1 cellular context compared by ENCODE assay signal in genomic region chr12:113867258-113867657, GRCh38.
TF ChIP-seq lines count a peak whose summit lies in the region.

No MANE protein-coding gene starts in this region.

TF ChIP-seq in HCT116, 20 proteins besides CTCF, POLR2A, EP300 and RAD21 (continued from another document):
- TF ChIP-seq, protein P1, sequence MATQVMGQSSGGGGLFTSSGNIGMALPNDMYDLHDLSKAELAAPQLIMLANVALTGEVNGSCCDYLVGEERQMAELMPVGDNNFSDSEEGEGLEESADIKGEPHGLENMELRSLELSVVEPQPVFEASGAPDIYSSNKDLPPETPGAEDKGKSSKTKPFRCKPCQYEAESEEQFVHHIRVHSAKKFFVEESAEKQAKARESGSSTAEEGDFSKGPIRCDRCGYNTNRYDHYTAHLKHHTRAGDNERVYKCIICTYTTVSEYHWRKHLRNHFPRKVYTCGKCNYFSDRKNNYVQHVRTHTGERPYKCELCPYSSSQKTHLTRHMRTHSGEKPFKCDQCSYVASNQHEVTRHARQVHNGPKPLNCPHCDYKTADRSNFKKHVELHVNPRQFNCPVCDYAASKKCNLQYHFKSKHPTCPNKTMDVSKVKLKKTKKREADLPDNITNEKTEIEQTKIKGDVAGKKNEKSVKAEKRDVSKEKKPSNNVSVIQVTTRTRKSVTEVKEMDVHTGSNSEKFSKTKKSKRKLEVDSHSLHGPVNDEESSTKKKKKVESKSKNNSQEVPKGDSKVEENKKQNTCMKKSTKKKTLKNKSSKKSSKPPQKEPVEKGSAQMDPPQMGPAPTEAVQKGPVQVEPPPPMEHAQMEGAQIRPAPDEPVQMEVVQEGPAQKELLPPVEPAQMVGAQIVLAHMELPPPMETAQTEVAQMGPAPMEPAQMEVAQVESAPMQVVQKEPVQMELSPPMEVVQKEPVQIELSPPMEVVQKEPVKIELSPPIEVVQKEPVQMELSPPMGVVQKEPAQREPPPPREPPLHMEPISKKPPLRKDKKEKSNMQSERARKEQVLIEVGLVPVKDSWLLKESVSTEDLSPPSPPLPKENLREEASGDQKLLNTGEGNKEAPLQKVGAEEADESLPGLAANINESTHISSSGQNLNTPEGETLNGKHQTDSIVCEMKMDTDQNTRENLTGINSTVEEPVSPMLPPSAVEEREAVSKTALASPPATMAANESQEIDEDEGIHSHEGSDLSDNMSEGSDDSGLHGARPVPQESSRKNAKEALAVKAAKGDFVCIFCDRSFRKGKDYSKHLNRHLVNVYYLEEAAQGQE (IDR thresholded peaks at IDR 0.05; ENCODE audit: low read depth), result no peak
